Comparison of ENCODE assay signal across 3 cellular contexts in genomic region chr16:24555346-24555872, GRCh38.
TF ChIP-seq lines count a peak whose summit lies in the region.

No MANE protein-coding gene starts in this region.

TF ChIP-seq in HepG2, 621 proteins besides CTCF, POLR2A, EP300 and RAD21 (continues in another document):
- peak; percentile 90 for TF ChIP-seq CEBPB (IDR thresholded peaks at IDR 0.05; ENCODE audit: borderline replicate concordance, low read depth, low read length)
- no peak for TF ChIP-seq ZNF318 (CRISPR knock-in tag; IDR thresholded peaks at IDR 0.05)
- no peak for TF ChIP-seq ZBTB26 (CRISPR knock-in tag; IDR thresholded peaks at IDR 0.05; ENCODE audit: borderline replicate concordance)
- TF ChIP-seq CEBPG (CRISPR knock-in tag; IDR thresholded peaks at IDR 0.05): 0 out of 2 replicates have a peak, but pooled peaks have one; percentile 37

TF ChIP-seq in Ishikawa, 13 proteins besides CTCF, POLR2A, EP300 and RAD21:
- TF ChIP-seq YY1 (IDR thresholded peaks at IDR 0.05; ENCODE audit: low read depth) (no peak), CEBPB (IDR thresholded peaks at IDR 0.05) (peak; percentile 47)

TF ChIP-seq in K562, 482 proteins besides CTCF, POLR2A, EP300 and RAD21:
- TF ChIP-seq SNRNP70 (optimal IDR thresholded peaks at IDR 0.05; ENCODE audit: low read depth, low read length) (no peak), CEBPB (tag; IDR thresholded peaks at IDR 0.05) (peak; percentile 88), VEZF1 (CRISPR knock-in tag; IDR thresholded peaks at IDR 0.05) (no peak), RBBP5 (IDR thresholded peaks at IDR 0.05; ENCODE audit: borderline replicate concordance, insufficient read depth, low read length, poor library complexity, severe bottlenecking) (no peak), CEBPG (CRISPR knock-in tag; IDR thresholded peaks at IDR 0.05) (no peak), CEBPG (tag; conservative IDR thresholded peaks at IDR 0.05 in 1 of 2, IDR thresholded peaks at IDR 0.05 in 1 of 2) (peak; percentile 68 to 82)
